ENCODE assay signal across 9 cellular contexts in the genomic region with DNA sequence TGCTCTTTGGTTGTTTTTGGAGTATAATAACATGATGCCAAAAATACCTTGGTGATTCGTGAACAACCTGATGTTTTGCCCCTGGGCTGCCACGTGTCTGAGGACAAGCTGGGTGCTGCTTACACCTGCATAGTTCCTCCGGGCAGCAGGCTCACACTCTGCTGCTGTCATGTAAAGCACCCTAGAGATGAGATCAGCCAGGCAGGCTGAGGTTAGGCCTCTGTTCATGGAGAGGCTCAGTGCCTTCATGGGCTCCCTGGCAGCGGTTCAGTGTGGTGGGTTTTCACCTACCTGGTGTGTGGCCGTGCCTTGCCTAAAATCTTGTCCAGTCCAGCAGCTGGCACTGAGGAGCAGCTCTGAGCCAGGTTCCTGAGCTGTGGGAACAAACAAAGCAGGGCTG.
DNase-seq lines count a peak whose midpoint lies in the region; ATAC-seq and TF ChIP-seq lines count a peak whose summit lies in the region.
"Had no signal": no experiment of that assay in that cellular context is flagged by ENCODE, and none has a peak within 500 bp of the region (broad histone marks: within the 10 kb centered on the region; RNA-seq: fewer than 3 reads in every experiment).

No MANE protein-coding gene starts in this region.

- POLR2A ChIA-PET in activated CD8-positive, alpha-beta T cell treated with anti-CD3 and anti-CD28 coated beads, Interleukin-2, amount 10 ng/mL, durations not matched to agents 7 days and 5 days (lab: Charles Lee): interaction anchor here (0.8 to 19.7 kb wide), 8 partner anchors 42 to 105 kb away, joined by 3 to 361 read pairs (median 5); a partner anchor contains a TSS
- POLR2A ChIA-PET in GM10248 (lab: Yijun Ruan, JAX): no interaction called here

- CTCF ChIA-PET in activated CD8-positive, alpha-beta T cell treated with anti-CD3 and anti-CD28 coated beads, Interleukin-2, amount 10 ng/mL, durations not matched to agents 7 days and 5 days (lab: Charles Lee): interaction anchor here (0.8 to 18.9 kb wide), 23 partner anchors 11 to 316 kb away, joined by 3 to 522 read pairs (median 8); a partner anchor contains a TSS
- CTCF ChIA-PET in GM10248 (lab: Yijun Ruan, JAX): interaction anchor here (0.7 to 11.2 kb wide), 28 partner anchors 8 to 394 kb away, joined by 3 to 208 read pairs (median 6); a partner anchor contains a TSS

- peak overlapping the region; percentile 93 for H3K27ac Mint-ChIP-seq in activated CD8-positive, alpha-beta T cell treated with anti-CD3 and anti-CD28 coated beads, Interleukin-2, amount 10 ng/mL, durations not matched to agents 7 days and 5 days
- H3K27ac Mint-ChIP-seq in naive B cell: peak overlapping the region; percentile 98 to 100 (median 98)

- peak; percentile 59 for DNase-seq in NCI-H2107 treated with DMSO at 0.1 percent for 48 hours (lab: John Stamatoyannopoulos, UW; ENCODE audit: unreplicated experiment)
- no peak for DNase-seq in NCI-H2107 (lab: John Stamatoyannopoulos, UW)
- peak; percentile 53 for DNase-seq in activated CD8-positive, alpha-beta T cell treated with anti-CD3 and anti-CD28 coated beads, Interleukin-2, amount 10 ng/mL, durations not matched to agents 7 days and 5 days
- DNase-seq in naive B cell: peak; percentile 86
- DNase-seq in GM10248 (ENCODE audit: extremely low spot score): no peak
- DNase-seq: pancreas had no signal

- H3K9me3 Mint-ChIP-seq in activated CD8-positive, alpha-beta T cell treated with anti-CD3 and anti-CD28 coated beads, Interleukin-2, amount 10 ng/mL, durations not matched to agents 7 days and 5 days (ENCODE audit: insufficient read depth): no peaks in the 10 kb centered on the region
- H3K9me3 Mint-ChIP-seq in naive B cell: peaks cover 0 to 1% (median 0%) of the 10 kb centered on the region in 7 donors

- peak overlapping the region; percentile 44 for H3K4me3 Mint-ChIP-seq in activated CD8-positive, alpha-beta T cell treated with anti-CD3 and anti-CD28 coated beads, Interleukin-2, amount 10 ng/mL, durations not matched to agents 7 days and 5 days
- H3K4me3 Mint-ChIP-seq in naive B cell: peak overlapping the region; percentile 34 to 88 (median 80)

- peaks cover 87% of the 10 kb centered on the region for H3K4me1 Mint-ChIP-seq in activated CD8-positive, alpha-beta T cell treated with anti-CD3 and anti-CD28 coated beads, Interleukin-2, amount 10 ng/mL, durations not matched to agents 7 days and 5 days (ENCODE audit: low read depth)
- H3K4me1 Mint-ChIP-seq in naive B cell: peaks cover 80 to 96% (median 91%) of the 10 kb centered on the region in 3 donors

- H3K36me3 Mint-ChIP-seq in activated CD8-positive, alpha-beta T cell treated with anti-CD3 and anti-CD28 coated beads, Interleukin-2, amount 10 ng/mL, durations not matched to agents 7 days and 5 days (ENCODE audit: low read depth): no peaks in the 10 kb centered on the region
- no peaks in the 10 kb centered on the region for H3K36me3 Mint-ChIP-seq in naive B cell

- ATAC-seq in GM21786 (IDR thresholded peaks at IDR 0.05; ENCODE audit: unreplicated experiment) (peak; percentile 21), naive B cell (ENCODE audit: low read depth in 2 of 2) (peak; percentile 67 to 68), HG02885 (IDR thresholded peaks at IDR 0.05; ENCODE audit: poor library complexity, unreplicated experiment) (no peak), HG03442 (IDR thresholded peaks at IDR 0.05; ENCODE audit: unreplicated experiment) (no peak)
- no peak for ATAC-seq in activated CD8-positive, alpha-beta T cell treated with anti-CD3 and anti-CD28 coated beads, Interleukin-2, amount 10 ng/mL, durations not matched to agents 7 days and 5 days

- no peaks in the 10 kb centered on the region for H3K27me3 Mint-ChIP-seq in activated CD8-positive, alpha-beta T cell treated with anti-CD3 and anti-CD28 coated beads, Interleukin-2, amount 10 ng/mL, durations not matched to agents 7 days and 5 days (ENCODE audit: low read depth)
- no peaks in the 10 kb centered on the region for H3K27me3 Mint-ChIP-seq in naive B cell

- no peak for TF ChIP-seq CTCF in GM10248 (IDR thresholded peaks at IDR 0.05; ENCODE audit: control extremely low read depth, extremely low read depth, low read depth, missing control alignments)

Comparison
In these comparisons a context has a peak if more than half of its experiments do, and no peak if none do; other contexts are left out.
1. DNase-seq: peak in NCI-H2107 treated with DMSO at 0.1 percent for 48 hours (single experiment), activated CD8-positive, alpha-beta T cell treated with anti-CD3 and anti-CD28 coated beads, Interleukin-2, amount 10 ng/mL, durations not matched to agents 7 days and 5 days (single experiment) and naive B cell (single experiment); none in NCI-H2107 (single experiment) and GM10248 (single experiment).
2. ATAC-seq: peak in GM21786 (single experiment) and naive B cell (2 of 2); none in activated CD8-positive, alpha-beta T cell treated with anti-CD3 and anti-CD28 coated beads, Interleukin-2, amount 10 ng/mL, durations not matched to agents 7 days and 5 days (single experiment), HG02885 (single experiment) and HG03442 (single experiment).